9 cellular contexts compared by ENCODE assay signal in genomic region chr7:104328970-104329825, GRCh38. TPM values are rescaled to one million over a fixed set of nuclear protein-coding genes. Genes with fewer than 3 reads are reported as not detected.
DNase-seq lines count a peak whose midpoint lies in the region; ATAC-seq and TF ChIP-seq lines count a peak whose summit lies in the region.
"Had no signal": no experiment of that assay in that cellular context is flagged by ENCODE, and none has a peak within 500 bp of the region (broad histone marks: within the 10 kb centered on the region; RNA-seq: fewer than 3 reads in every experiment).

No MANE protein-coding gene starts in this region.

- CTCF ChIA-PET in activated CD8-positive, alpha-beta T cell treated with anti-CD3 and anti-CD28 coated beads for 36 hours (lab: Charles Lee), result no interaction called here

- peak; percentile 9 for DNase-seq in activated gamma-delta T cell (lab: John Stamatoyannopoulos, UW)
- DNase-seq in activated gamma-delta T cell treated with Interleukin-2 at 50 U/mL for 16 hours, result no peak
- no peak for DNase-seq in activated CD8-positive, alpha-beta T cell treated with anti-CD3 and anti-CD28 coated beads for 36 hours
- DNase-seq in iris pigment epithelial cell (ENCODE audit: low read depth), result peak; percentile 3
- peak; percentile 65 for DNase-seq in type B pancreatic cell (ENCODE audit: extremely low spot score, unreplicated experiment)
- DNase-seq in NAMALWA (ENCODE audit: low spot score), result no peak
- no peak for DNase-seq in NCI-H2029 (lab: John Stamatoyannopoulos, UW)
- no peak for DNase-seq in Kasumi-1 (lab: John Stamatoyannopoulos, UW)
- DNase-seq: Right ventricle myocardium superior had no signal

- POLR2A ChIA-PET in activated CD8-positive, alpha-beta T cell treated with anti-CD3 and anti-CD28 coated beads for 36 hours (lab: Charles Lee), result no interaction called here

- H3K27me3 Mint-ChIP-seq in activated CD8-positive, alpha-beta T cell treated with anti-CD3 and anti-CD28 coated beads for 36 hours, result peaks cover 51% of the 10 kb centered on the region
- H3K27me3 Mint-ChIP-seq in type B pancreatic cell, result peaks cover 87% of the 10 kb centered on the region

- no peak overlapping the region for H3K27ac Mint-ChIP-seq in activated CD8-positive, alpha-beta T cell treated with anti-CD3 and anti-CD28 coated beads for 36 hours
- no peak overlapping the region for H3K27ac Mint-ChIP-seq in type B pancreatic cell

- H3K9me3 Mint-ChIP-seq in activated CD8-positive, alpha-beta T cell treated with anti-CD3 and anti-CD28 coated beads for 36 hours, result no peaks in the 10 kb centered on the region
- no peaks in the 10 kb centered on the region for H3K9me3 Mint-ChIP-seq in type B pancreatic cell

- no peaks in the 10 kb centered on the region for H3K36me3 Mint-ChIP-seq in activated CD8-positive, alpha-beta T cell treated with anti-CD3 and anti-CD28 coated beads for 36 hours (ENCODE audit: low read depth)
- H3K36me3 Mint-ChIP-seq in type B pancreatic cell, result no peaks in the 10 kb centered on the region

- intact Hi-C loops in activated CD8-positive, alpha-beta T cell treated with anti-CD3 and anti-CD28 coated beads for 36 hours (cut with micrococcal nuclease), result no loop called here

- H3K4me3 Mint-ChIP-seq in activated CD8-positive, alpha-beta T cell treated with anti-CD3 and anti-CD28 coated beads for 36 hours, result peak overlapping the region; percentile 30
- H3K4me3 Mint-ChIP-seq in type B pancreatic cell, result peak overlapping the region; percentile 81

- TF ChIP-seq CTCF in activated CD8-positive, alpha-beta T cell treated with anti-CD3 and anti-CD28 coated beads for 36 hours (IDR thresholded peaks at IDR 0.05), result no peak
- no peak for TF ChIP-seq CTCF in type B pancreatic cell (conservative IDR thresholded peaks at IDR 0.05)

- no peak for ATAC-seq in activated CD8-positive, alpha-beta T cell treated with anti-CD3 and anti-CD28 coated beads for 36 hours

- peaks cover 8% of the 10 kb centered on the region for H3K4me1 Mint-ChIP-seq in activated CD8-positive, alpha-beta T cell treated with anti-CD3 and anti-CD28 coated beads for 36 hours (ENCODE audit: low read depth)
- peaks cover 9% of the 10 kb centered on the region for H3K4me1 Mint-ChIP-seq in type B pancreatic cell (ENCODE audit: unreplicated experiment)

RNA-seq across cellular contexts. Expression of gene LHFPL3, which starts 0.8 kb away (rescaled TPM):
- total RNA-seq in activated CD8-positive, alpha-beta T cell treated with anti-CD3 and anti-CD28 coated beads for 36 hours, result not detected
- 0.31 TPM in 1 of 2 replicates, not detected in the other for total RNA-seq in type B pancreatic cell (ENCODE audit: low replicate concordance)
- total RNA-seq: Right ventricle myocardium superior had no signal

Comparison
In these comparisons a context has a peak if more than half of its experiments do, and no peak if none do; other contexts are left out.
1. DNase-seq: peak in activated gamma-delta T cell (single experiment), iris pigment epithelial cell (single experiment) and type B pancreatic cell (single experiment); none in activated gamma-delta T cell treated with Interleukin-2 at 50 U/mL for 16 hours (single experiment), activated CD8-positive, alpha-beta T cell treated with anti-CD3 and anti-CD28 coated beads for 36 hours (single experiment), NAMALWA (single experiment), NCI-H2029 (single experiment) and Kasumi-1 (0 of 2).